Comparison of ENCODE assay signal across 8 cellular contexts in genomic region chr4:98928131-98928504, GRCh38. TPM values are rescaled to one million over a fixed set of nuclear protein-coding genes. Genes with fewer than 3 reads are reported as not detected.
DNase-seq lines count a peak whose midpoint lies in the region; ATAC-seq and TF ChIP-seq lines count a peak whose summit lies in the region.

No MANE protein-coding gene starts in this region.

- intact Hi-C loops in left lung (cut with DNase I), result no loop called here

- no peaks in the 10 kb centered on the region for H3K9me3 ChIP-seq in left lung

- peak overlapping the region; percentile 98 for H3K27ac ChIP-seq in left lung

- H3K4me1 ChIP-seq in left lung, result peaks cover 6 to 53% of the 10 kb centered on the region in 2 donors

- H3K36me3 ChIP-seq in left lung, result no peaks in the 10 kb centered on the region

- DNase-seq in ACHN (peak; percentile 76), NCI-H345 treated with DMSO at 0.1 percent for 48 hours (lab: John Stamatoyannopoulos, UW; ENCODE audit: unreplicated experiment) (peak; percentile 58), dedifferentiated amniotic fluid mesenchymal stem cell (ENCODE audit: extremely low spot score) (peak; percentile 68), left lung (peak; percentile 77 to 86)
- peak; percentile 54 to 69 for DNase-seq in activated CD4-positive, alpha-beta T cell treated with anti-CD3 and anti-CD28 coated beads for 4 hours
- peak; percentile 79 for DNase-seq in stimulated activated CD4-positive, alpha-beta T cell treated with anti-CD3 and anti-CD28 coated beads, Interleukin-4, amount 100 ng/mL, for 24 hours

- peak; percentile 22 for ATAC-seq in GM18520 (IDR thresholded peaks at IDR 0.05; ENCODE audit: unreplicated experiment)
- ATAC-seq in HG03045 (IDR thresholded peaks at IDR 0.05; ENCODE audit: unreplicated experiment), result peak; percentile 44
- ATAC-seq in left lung, result peak; percentile 72

- TF ChIP-seq CTCF in left lung (IDR thresholded peaks at IDR 0.05), result no peak

- peak overlapping the region; percentile 85 to 96 for H3K4me3 ChIP-seq in left lung

- in situ Hi-C loops in ACHN (cut with HindIII; ENCODE audit: low pct_ligation_motif_present, low pct_unique_long_range_greater_than_20kb, low sequenced_read_pairs), result no loop called here

- H3K27me3 ChIP-seq in left lung, result no peaks in the 10 kb centered on the region

RNA-seq across cellular contexts. Expression of gene EIF4E, which starts 0.8 kb away (rescaled TPM):
- total RNA-seq in left lung, result 10 to 100 TPM; 78.8 to 78.9 TPM

Comparison
In these comparisons a context has a peak if more than half of its experiments do, and no peak if none do; other contexts are left out.
1. Peak in every context shown above with its lines: DNase-seq, ATAC-seq, H3K4me3 ChIP-seq and H3K27ac ChIP-seq.
2. ATAC-seq: peak in every context shown above with its lines; median percentile 72 in left lung; 44 in HG03045; 22 in GM18520.